1 cellular context compared by ENCODE assay signal in genomic region chr6:63565058-63565726, GRCh38.
TF ChIP-seq lines count a peak whose summit lies in the region.

No MANE protein-coding gene starts in this region.

TF ChIP-seq in HepG2, 621 proteins besides CTCF, POLR2A, EP300 and RAD21 (continued from another document and continues in another):
- peak; percentile 73; the same call in 1 of the 2 replicates for TF ChIP-seq ARID3A (IDR thresholded peaks at IDR 0.05; ENCODE audit: low read depth, low read length)
- TF ChIP-seq ETV6 (CRISPR knock-in tag; conservative IDR thresholded peaks at IDR 0.05) = no peak
- no peak for TF ChIP-seq ZNF232 (CRISPR knock-in tag; IDR thresholded peaks at IDR 0.05; ENCODE audit: borderline replicate concordance)
- TF ChIP-seq ZNF503 (CRISPR knock-in tag; IDR thresholded peaks at IDR 0.05) = peak; percentile 63; the same call in 1 of the 2 replicates
- no peak for TF ChIP-seq ZNF782 (CRISPR knock-in tag; IDR thresholded peaks at IDR 0.05; ENCODE audit: borderline replicate concordance)
- no peak for TF ChIP-seq ZNF282 (IDR thresholded peaks at IDR 0.05; ENCODE audit: partially characterized antibody)
- TF ChIP-seq ZNF101 (CRISPR knock-in tag; IDR thresholded peaks at IDR 0.05; ENCODE audit: borderline replicate concordance, low read depth) = no peak
- no peak for TF ChIP-seq ZBTB40 (IDR thresholded peaks at IDR 0.05)
- TF ChIP-seq ZBTB40 (CRISPR knock-in tag; IDR thresholded peaks at IDR 0.05) = no peak; the same call in 1 of the 2 replicates
- no peak for TF ChIP-seq RORA (CRISPR knock-in tag; IDR thresholded peaks at IDR 0.05)
- TF ChIP-seq ELF3 (CRISPR knock-in tag; IDR thresholded peaks at IDR 0.05) = peak; percentile 67
- TF ChIP-seq ZNF766 (CRISPR knock-in tag; IDR thresholded peaks at IDR 0.05; ENCODE audit: borderline replicate concordance) = 0 out of 2 replicates have a peak, but pooled peaks have one; percentile 34
- TF ChIP-seq ZNF691 (CRISPR knock-in tag; IDR thresholded peaks at IDR 0.05; ENCODE audit: borderline replicate concordance, low read depth) = no peak
- TF ChIP-seq ZFP36 (IDR thresholded peaks at IDR 0.05; ENCODE audit: borderline replicate concordance, low read depth, low read length, partially characterized antibody) = no peak
- TF ChIP-seq ZFAT (CRISPR knock-in tag; conservative IDR thresholded peaks at IDR 0.05) = no peak
- TF ChIP-seq BRD4 (CRISPR knock-in tag; IDR thresholded peaks at IDR 0.05) = no peak
- no peak for TF ChIP-seq ZNF577 (CRISPR knock-in tag; IDR thresholded peaks at IDR 0.05; ENCODE audit: borderline replicate concordance, low read depth)
- no peak for TF ChIP-seq ZC3H13 (CRISPR knock-in tag; IDR thresholded peaks at IDR 0.05)
- peak; percentile 64; the same call in 1 of the 2 replicates for TF ChIP-seq ZNF816 (CRISPR knock-in tag; IDR thresholded peaks at IDR 0.05; ENCODE audit: borderline replicate concordance)
- TF ChIP-seq SOX6 (IDR thresholded peaks at IDR 0.05) = no peak
- TF ChIP-seq SOX6 (CRISPR knock-in tag; IDR thresholded peaks at IDR 0.05) = peak; percentile 71
- TF ChIP-seq KLF15 (CRISPR knock-in tag; IDR thresholded peaks at IDR 0.05; ENCODE audit: borderline replicate concordance) = no peak
- TF ChIP-seq KLF9 (CRISPR knock-in tag; IDR thresholded peaks at IDR 0.05; ENCODE audit: low read depth) = no peak
- TF ChIP-seq LRRFIP1 (CRISPR knock-in tag; conservative IDR thresholded peaks at IDR 0.05) = no peak
- peak; percentile 94 for TF ChIP-seq ARID5B (CRISPR knock-in tag; IDR thresholded peaks at IDR 0.05)
- 0 out of 2 replicates have a peak, but pooled peaks have one; percentile 57 for TF ChIP-seq ATF5 (CRISPR knock-in tag; IDR thresholded peaks at IDR 0.05; ENCODE audit: low read depth)
- TF ChIP-seq ZNF773 (CRISPR knock-in tag; IDR thresholded peaks at IDR 0.05; ENCODE audit: borderline replicate concordance) = no peak
- TF ChIP-seq STAT5B (CRISPR knock-in tag; IDR thresholded peaks at IDR 0.05) = no peak
- TF ChIP-seq MAF1 (CRISPR knock-in tag; IDR thresholded peaks at IDR 0.05; ENCODE audit: borderline replicate concordance) = no peak
- TF ChIP-seq ATF7 (IDR thresholded peaks at IDR 0.05) = no peak
- TF ChIP-seq ATF7 (CRISPR knock-in tag; IDR thresholded peaks at IDR 0.05) = no peak
- no peak for TF ChIP-seq ZNF296 (CRISPR knock-in tag; conservative IDR thresholded peaks at IDR 0.05)
- TF ChIP-seq MED13 (CRISPR knock-in tag; IDR thresholded peaks at IDR 0.05) = no peak
- no peak for TF ChIP-seq ZNF605 (CRISPR knock-in tag; IDR thresholded peaks at IDR 0.05)
- TF ChIP-seq KMT2A (CRISPR knock-in tag; IDR thresholded peaks at IDR 0.05) = no peak; the same call in 1 of the 2 replicates
- TF ChIP-seq ZBTB8A (CRISPR knock-in tag; IDR thresholded peaks at IDR 0.05; ENCODE audit: borderline replicate concordance, low read depth) = no peak
- peak; percentile 55; the same call in 1 of the 2 replicates for TF ChIP-seq MIER2 (CRISPR knock-in tag; IDR thresholded peaks at IDR 0.05)
- TF ChIP-seq CHD2 (IDR thresholded peaks at IDR 0.05; ENCODE audit: low read depth, low read length) = no peak
- no peak for TF ChIP-seq ZSCAN5A (CRISPR knock-in tag; IDR thresholded peaks at IDR 0.05; ENCODE audit: borderline replicate concordance)
